Comparison of ENCODE assay signal across 8 cellular contexts in genomic region chrX:121579016-121579760, GRCh38.
DNase-seq lines count a peak whose midpoint lies in the region; ATAC-seq and TF ChIP-seq lines count a peak whose summit lies in the region.

No MANE protein-coding gene starts in this region.

- POLR2A ChIA-PET in WTC11 (lab: Charles Lee), result interaction anchor here (0.7 kb wide), 1 partner anchor 679 kb away, joined by 4 read pairs; no protein-coding TSS in a partner anchor

- TF ChIP-seq CTCF in C4-2B (conservative IDR thresholded peaks at IDR 0.05), result peak; percentile 40
- TF ChIP-seq CTCF in HL-60 (IDR thresholded peaks at IDR 0.05; ENCODE audit: insufficient read depth, low read length), result peak; percentile 1
- no peak for TF ChIP-seq CTCF in nephron progenitor cell (IDR thresholded peaks at IDR 0.05)
- no peak for TF ChIP-seq CTCF in WTC11 (IDR thresholded peaks at IDR 0.05)

- no peaks in the 10 kb centered on the region for H3K27me3 Mint-ChIP-seq in nephron progenitor cell (ENCODE audit: low read depth, poor library complexity)
- peaks cover 38% of the 10 kb centered on the region for H3K27me3 Mint-ChIP-seq in WTC11 (ENCODE audit: low read depth)

- H3K27me3 ChIP-seq in HL-60 (ENCODE audit: insufficient read depth, poor library complexity, severe bottlenecking) (peaks cover 2% of the 10 kb centered on the region), adipocyte (replicated peaks; ENCODE audit: control insufficient read depth, insufficient read depth, low read length) (no peaks in the 10 kb centered on the region)

- no peaks in the 10 kb centered on the region for H3K9me3 ChIP-seq in adipocyte (ENCODE audit: control insufficient read depth, low read length)

- H3K4me1 ChIP-seq in adipocyte (ENCODE audit: control insufficient read depth, insufficient read depth, low read length), result no peaks in the 10 kb centered on the region

- no peak overlapping the region for H3K27ac ChIP-seq in C4-2B
- H3K27ac ChIP-seq in HL-60 (replicated peaks), result no peak overlapping the region

- ATAC-seq in GM18517 (IDR thresholded peaks at IDR 0.05; ENCODE audit: unreplicated experiment) (peak; percentile 78), WTC11 (no peak)

- H3K36me3 ChIP-seq in adipocyte (ENCODE audit: control insufficient read depth, insufficient read depth, low read length, severe bottlenecking), result no peaks in the 10 kb centered on the region

- H3K4me1 Mint-ChIP-seq in nephron progenitor cell (no peaks in the 10 kb centered on the region), WTC11 (peaks cover 27% of the 10 kb centered on the region)

- no peaks in the 10 kb centered on the region for H3K36me3 Mint-ChIP-seq in nephron progenitor cell (ENCODE audit: low read depth)
- no peaks in the 10 kb centered on the region for H3K36me3 Mint-ChIP-seq in WTC11

- H3K27ac Mint-ChIP-seq in nephron progenitor cell, result no peak overlapping the region
- no peak overlapping the region for H3K27ac Mint-ChIP-seq in WTC11

- CTCF ChIA-PET in WTC11 (lab: Charles Lee), result no interaction called here

- H3K9ac ChIP-seq in adipocyte (ENCODE audit: low read length), result no peak overlapping the region

- H3K9me3 Mint-ChIP-seq in nephron progenitor cell, result peaks cover 7% of the 10 kb centered on the region
- peaks cover 4% of the 10 kb centered on the region for H3K9me3 Mint-ChIP-seq in WTC11

- DNase-seq in HL-60 (ENCODE audit: low read depth in 1 of 2, low spot score in 1 of 2) (peak in 1 of 2 experiments; percentile 29), adipocyte (ENCODE audit: low read depth) (peak; percentile 52), nephron progenitor cell (peak; percentile 12), NCI-H446 (lab: John Stamatoyannopoulos, UW) (no peak), WTC11 (ENCODE audit: low spot score) (no peak)
- DNase-seq in activated CD4-positive, CD25-positive, alpha-beta regulatory T cell treated with anti-CD3 and anti-CD28 coated beads, Interleukin-2, amount 50 U/mL, for 72 hours, result no peak

- H3K4me3 Mint-ChIP-seq in nephron progenitor cell (no peak overlapping the region), WTC11 (no peak overlapping the region)

- H3K4me3 ChIP-seq in HL-60 (replicated peaks; ENCODE audit: insufficient read depth, low read length), result no peak overlapping the region
- no peak overlapping the region for H3K4me3 ChIP-seq in adipocyte (ENCODE audit: low read length)

TF ChIP-seq in WTC11, 78 proteins besides CTCF, POLR2A, EP300 and RAD21:
- TF ChIP-seq NFATC4 (CRISPR knock-in tag; IDR thresholded peaks at IDR 0.05), result no peak
- TF ChIP-seq ZNF425 (CRISPR knock-in tag; conservative IDR thresholded peaks at IDR 0.05), result no peak
TF ChIP-seq in WTC11: peak in this region for 0.

Comparison
In these comparisons a context has a peak if more than half of its experiments do, and no peak if none do; other contexts are left out.
1. CTCF ChIP-seq: peak in C4-2B (single experiment) and HL-60 (single experiment); none in nephron progenitor cell (single experiment) and WTC11 (single experiment).
2. DNase-seq: peak in adipocyte (single experiment) and nephron progenitor cell (single experiment); none in NCI-H446 (0 of 2), WTC11 (single experiment) and activated CD4-positive, CD25-positive, alpha-beta regulatory T cell treated with anti-CD3 and anti-CD28 coated beads, Interleukin-2, amount 50 U/mL, for 72 hours (single experiment).